ENCODE assay signal across 1 cellular context in genomic region chr13:35888327-35888940, GRCh38.
TF ChIP-seq lines count a peak whose summit lies in the region.

No MANE protein-coding gene starts in this region.

TF ChIP-seq in GM23338, 12 proteins besides CTCF, POLR2A, EP300 and RAD21 (continued from another document):
- TF ChIP-seq ZNF462 (CRISPR knock-in tag; IDR thresholded peaks at IDR 0.05) (no peak), CREB1 (CRISPR knock-in tag; IDR thresholded peaks at IDR 0.05; ENCODE audit: low read depth) (no peak), POLR2AphosphoS5 (IDR thresholded peaks at IDR 0.05; ENCODE audit: low read depth) (no peak)
- TF ChIP-seq, protein P1, sequence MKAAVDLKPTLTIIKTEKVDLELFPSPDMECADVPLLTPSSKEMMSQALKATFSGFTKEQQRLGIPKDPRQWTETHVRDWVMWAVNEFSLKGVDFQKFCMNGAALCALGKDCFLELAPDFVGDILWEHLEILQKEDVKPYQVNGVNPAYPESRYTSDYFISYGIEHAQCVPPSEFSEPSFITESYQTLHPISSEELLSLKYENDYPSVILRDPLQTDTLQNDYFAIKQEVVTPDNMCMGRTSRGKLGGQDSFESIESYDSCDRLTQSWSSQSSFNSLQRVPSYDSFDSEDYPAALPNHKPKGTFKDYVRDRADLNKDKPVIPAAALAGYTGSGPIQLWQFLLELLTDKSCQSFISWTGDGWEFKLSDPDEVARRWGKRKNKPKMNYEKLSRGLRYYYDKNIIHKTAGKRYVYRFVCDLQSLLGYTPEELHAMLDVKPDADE (IDR thresholded peaks at IDR 0.05), result no peak
